ENCODE assay signal across 17 cellular contexts in the genomic region with DNA sequence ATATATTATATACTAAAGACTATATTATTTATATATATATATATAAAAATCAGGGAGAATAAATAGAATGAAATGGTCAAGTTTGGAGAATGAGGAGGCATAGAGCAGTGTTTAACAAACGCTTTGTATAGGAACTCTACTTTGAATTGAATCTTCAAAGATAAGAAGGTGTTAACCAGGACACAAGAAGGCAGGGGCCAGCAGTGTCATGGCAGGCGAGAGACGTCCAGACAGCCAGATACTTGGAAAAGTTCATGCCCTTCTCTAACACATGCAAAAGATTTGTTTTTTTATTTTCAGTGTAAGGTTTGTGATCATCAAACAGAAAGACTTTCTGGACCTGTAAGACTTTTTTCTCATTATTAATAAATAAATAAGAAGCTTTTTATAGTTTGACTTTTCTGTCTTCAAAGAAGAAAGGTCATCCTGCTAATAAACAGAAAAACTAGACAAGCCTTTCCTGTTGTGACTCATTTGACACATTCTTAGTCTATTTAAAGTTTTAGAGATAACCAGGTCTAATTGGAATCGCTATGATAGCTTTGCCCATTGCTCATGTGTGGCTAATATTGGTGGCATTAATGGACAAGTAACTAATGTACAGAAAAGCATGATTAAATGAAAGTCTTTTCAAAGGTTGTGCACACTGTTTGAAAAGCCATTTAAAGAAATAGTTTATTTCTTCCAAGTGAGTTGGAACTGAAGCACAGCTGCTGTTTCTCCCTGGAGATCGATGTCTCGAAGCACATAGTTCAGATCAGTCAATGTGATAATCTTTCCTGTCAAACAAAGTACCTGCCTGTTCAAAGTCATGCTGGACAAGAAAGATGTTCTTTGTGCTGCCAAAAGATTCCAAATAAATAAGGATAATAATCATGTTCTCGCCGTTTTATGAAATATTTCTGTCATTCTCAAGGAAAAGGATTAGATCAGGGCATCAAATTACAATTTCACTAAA.
DNase-seq lines count a peak whose midpoint lies in the region; FAIRE-seq and TF ChIP-seq lines count a peak whose summit lies in the region.
"Had no signal": no experiment of that assay in that cellular context is flagged by ENCODE, and none has a peak within 500 bp of the region (broad histone marks: within the 10 kb centered on the region; RNA-seq: fewer than 3 reads in every experiment).

No MANE protein-coding gene starts in this region.

- H3K4me1 ChIP-seq in cardiac muscle cell (ENCODE audit: low read depth), result peaks cover 21% of the 10 kb centered on the region

- peak overlapping the region; percentile 48 for H3K27ac ChIP-seq in cardiac muscle cell
- H3K27ac ChIP-seq: GM23248, RWPE1 had no signal

- no peak for FAIRE-seq in bronchial epithelial cell (lab: Jason Lieb, UNC)
- FAIRE-seq: K562 had no signal

- intact Hi-C loops in cardiac septum (cut with DNase I), result no loop called here

- DNase-seq in cardiac muscle cell (ENCODE audit: low read depth in 1 of 2, low spot score in 1 of 2) (peak in 1 of 2 donors; percentile 41), cardiac septum (ENCODE audit: low spot score) (no peak), bronchial epithelial cell (ENCODE audit: low read depth) (peak; percentile 10), islet precursor cell (peak; percentile 55), retina (peak; percentile 27), DMS 273 treated with DMSO at 0.1 percent for 48 hours (lab: John Stamatoyannopoulos, UW) (no peak), NOMO-1 treated with DMSO at 0.1 percent for 48 hours (lab: John Stamatoyannopoulos, UW; ENCODE audit: unreplicated experiment) (no peak), GM20000 (ENCODE audit: low spot score) (no peak)
- DNase-seq: 8988T, C1 segment of cervical spinal cord, DMS53, GM23248, NCI-H1436, NCI-H2081 treated with DMSO at 0.1 percent for 48 hours, NCI-H524 treated with DMSO at 0.1 percent for 48 hours had no signal

- H3K9me3 ChIP-seq in cardiac muscle cell (ENCODE audit: low read depth), result no peaks in the 10 kb centered on the region

- no peaks in the 10 kb centered on the region for H3K27me3 ChIP-seq in cardiac muscle cell
- no peaks in the 10 kb centered on the region for H3K27me3 ChIP-seq in bronchial epithelial cell (ENCODE audit: control insufficient read depth, insufficient read depth, low read length)

- H3K4me3 ChIP-seq in cardiac muscle cell, result no peak overlapping the region
- H3K4me3 ChIP-seq in bronchial epithelial cell (ENCODE audit: low read depth, low read length), result no peak overlapping the region
- H3K4me3 ChIP-seq: GM23248, K562 had no signal

- TF ChIP-seq CTCF in cardiac muscle cell (IDR thresholded peaks at IDR 0.05; ENCODE audit: low read depth, low read length) (no peak), bronchial epithelial cell (IDR thresholded peaks at IDR 0.05; ENCODE audit: insufficient read depth, low read length, severe bottlenecking) (no peak), GM20000 (IDR thresholded peaks at IDR 0.05; ENCODE audit: extremely low read depth, missing control alignments) (no peak)

- H3K36me3 ChIP-seq in cardiac muscle cell (no peaks in the 10 kb centered on the region), bronchial epithelial cell (ENCODE audit: control insufficient read depth, insufficient read depth, low read length) (no peaks in the 10 kb centered on the region)

Comparison
In these comparisons a context has a peak if more than half of its experiments do, and no peak if none do; other contexts are left out.
1. DNase-seq: peak in bronchial epithelial cell (single experiment), islet precursor cell (single experiment) and retina (single experiment); none in cardiac septum (single experiment), DMS 273 treated with DMSO at 0.1 percent for 48 hours (single experiment), NOMO-1 treated with DMSO at 0.1 percent for 48 hours (single experiment) and GM20000 (single experiment).